In the genomic region with DNA sequence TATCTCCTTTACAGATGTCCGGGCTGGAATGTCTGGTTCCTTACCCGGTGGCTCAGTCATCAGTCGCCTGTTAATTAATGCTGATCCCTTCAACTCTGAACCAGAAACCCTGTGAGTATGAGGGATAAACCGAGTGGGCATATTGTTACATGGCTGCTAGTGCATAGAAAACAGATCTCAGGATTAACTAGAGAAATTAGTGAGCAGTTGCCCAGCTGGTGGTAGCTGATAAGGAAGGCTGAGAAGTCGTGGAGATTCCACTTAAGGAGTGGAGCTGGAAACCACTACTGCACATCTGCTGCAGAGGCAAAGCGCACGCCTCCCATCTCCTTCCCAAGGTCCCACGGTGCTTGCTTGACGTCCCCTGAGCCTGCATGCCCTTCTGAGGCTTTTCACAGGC, we compare ENCODE assay signal across 1 cellular context.
TF ChIP-seq lines count a peak whose summit lies in the region.

No MANE protein-coding gene starts in this region.

TF ChIP-seq in K562, 482 proteins besides CTCF, POLR2A, EP300 and RAD21 (continued from another document):
- TF ChIP-seq, protein P1, sequence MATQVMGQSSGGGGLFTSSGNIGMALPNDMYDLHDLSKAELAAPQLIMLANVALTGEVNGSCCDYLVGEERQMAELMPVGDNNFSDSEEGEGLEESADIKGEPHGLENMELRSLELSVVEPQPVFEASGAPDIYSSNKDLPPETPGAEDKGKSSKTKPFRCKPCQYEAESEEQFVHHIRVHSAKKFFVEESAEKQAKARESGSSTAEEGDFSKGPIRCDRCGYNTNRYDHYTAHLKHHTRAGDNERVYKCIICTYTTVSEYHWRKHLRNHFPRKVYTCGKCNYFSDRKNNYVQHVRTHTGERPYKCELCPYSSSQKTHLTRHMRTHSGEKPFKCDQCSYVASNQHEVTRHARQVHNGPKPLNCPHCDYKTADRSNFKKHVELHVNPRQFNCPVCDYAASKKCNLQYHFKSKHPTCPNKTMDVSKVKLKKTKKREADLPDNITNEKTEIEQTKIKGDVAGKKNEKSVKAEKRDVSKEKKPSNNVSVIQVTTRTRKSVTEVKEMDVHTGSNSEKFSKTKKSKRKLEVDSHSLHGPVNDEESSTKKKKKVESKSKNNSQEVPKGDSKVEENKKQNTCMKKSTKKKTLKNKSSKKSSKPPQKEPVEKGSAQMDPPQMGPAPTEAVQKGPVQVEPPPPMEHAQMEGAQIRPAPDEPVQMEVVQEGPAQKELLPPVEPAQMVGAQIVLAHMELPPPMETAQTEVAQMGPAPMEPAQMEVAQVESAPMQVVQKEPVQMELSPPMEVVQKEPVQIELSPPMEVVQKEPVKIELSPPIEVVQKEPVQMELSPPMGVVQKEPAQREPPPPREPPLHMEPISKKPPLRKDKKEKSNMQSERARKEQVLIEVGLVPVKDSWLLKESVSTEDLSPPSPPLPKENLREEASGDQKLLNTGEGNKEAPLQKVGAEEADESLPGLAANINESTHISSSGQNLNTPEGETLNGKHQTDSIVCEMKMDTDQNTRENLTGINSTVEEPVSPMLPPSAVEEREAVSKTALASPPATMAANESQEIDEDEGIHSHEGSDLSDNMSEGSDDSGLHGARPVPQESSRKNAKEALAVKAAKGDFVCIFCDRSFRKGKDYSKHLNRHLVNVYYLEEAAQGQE (CRISPR knock-in tag; IDR thresholded peaks at IDR 0.05; ENCODE audit: low read depth), result no peak
- 0 out of 2 replicates have a peak, but pooled peaks have one; percentile 38 for TF ChIP-seq MTA2 (IDR thresholded peaks at IDR 0.05; ENCODE audit: low read depth)
- TF ChIP-seq HMGN3 (IDR thresholded peaks at IDR 0.05; ENCODE audit: borderline replicate concordance, extremely low read depth, insufficient read length, low read depth, low read length), result no peak
- 0 out of 2 replicates have a peak, but pooled peaks have one; percentile 28 for TF ChIP-seq GATA2 (CRISPR knock-in tag; IDR thresholded peaks at IDR 0.05)
- TF ChIP-seq PCBP2 (IDR thresholded peaks at IDR 0.05; ENCODE audit: low read depth, low read length, poor library complexity, severe bottlenecking), result no peak
- TF ChIP-seq, protein P2, sequence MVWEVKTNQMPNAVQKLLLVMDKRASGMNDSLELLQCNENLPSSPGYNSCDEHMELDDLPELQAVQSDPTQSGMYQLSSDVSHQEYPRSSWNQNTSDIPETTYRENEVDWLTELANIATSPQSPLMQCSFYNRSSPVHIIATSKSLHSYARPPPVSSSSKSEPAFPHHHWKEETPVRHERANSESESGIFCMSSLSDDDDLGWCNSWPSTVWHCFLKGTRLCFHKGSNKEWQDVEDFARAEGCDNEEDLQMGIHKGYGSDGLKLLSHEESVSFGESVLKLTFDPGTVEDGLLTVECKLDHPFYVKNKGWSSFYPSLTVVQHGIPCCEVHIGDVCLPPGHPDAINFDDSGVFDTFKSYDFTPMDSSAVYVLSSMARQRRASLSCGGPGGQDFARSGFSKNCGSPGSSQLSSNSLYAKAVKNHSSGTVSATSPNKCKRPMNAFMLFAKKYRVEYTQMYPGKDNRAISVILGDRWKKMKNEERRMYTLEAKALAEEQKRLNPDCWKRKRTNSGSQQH (CRISPR knock-in tag; IDR thresholded peaks at IDR 0.05), result no peak
- no peak for TF ChIP-seq SUPT5H (IDR thresholded peaks at IDR 0.05)
- no peak for TF ChIP-seq PHB2 (IDR thresholded peaks at IDR 0.05; ENCODE audit: low read depth)
- no peak for TF ChIP-seq KAT7 (CRISPR knock-in tag; IDR thresholded peaks at IDR 0.05; ENCODE audit: borderline replicate concordance)
- TF ChIP-seq, protein P3, sequence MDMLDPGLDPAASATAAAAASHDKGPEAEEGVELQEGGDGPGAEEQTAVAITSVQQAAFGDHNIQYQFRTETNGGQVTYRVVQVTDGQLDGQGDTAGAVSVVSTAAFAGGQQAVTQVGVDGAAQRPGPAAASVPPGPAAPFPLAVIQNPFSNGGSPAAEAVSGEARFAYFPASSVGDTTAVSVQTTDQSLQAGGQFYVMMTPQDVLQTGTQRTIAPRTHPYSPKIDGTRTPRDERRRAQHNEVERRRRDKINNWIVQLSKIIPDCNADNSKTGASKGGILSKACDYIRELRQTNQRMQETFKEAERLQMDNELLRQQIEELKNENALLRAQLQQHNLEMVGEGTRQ (CRISPR knock-in tag; IDR thresholded peaks at IDR 0.05), result no peak
- no peak for TF ChIP-seq PYGO2 (tag; IDR thresholded peaks at IDR 0.05)
